ENCODE assay signal across 8 cellular contexts in the genomic region with DNA sequence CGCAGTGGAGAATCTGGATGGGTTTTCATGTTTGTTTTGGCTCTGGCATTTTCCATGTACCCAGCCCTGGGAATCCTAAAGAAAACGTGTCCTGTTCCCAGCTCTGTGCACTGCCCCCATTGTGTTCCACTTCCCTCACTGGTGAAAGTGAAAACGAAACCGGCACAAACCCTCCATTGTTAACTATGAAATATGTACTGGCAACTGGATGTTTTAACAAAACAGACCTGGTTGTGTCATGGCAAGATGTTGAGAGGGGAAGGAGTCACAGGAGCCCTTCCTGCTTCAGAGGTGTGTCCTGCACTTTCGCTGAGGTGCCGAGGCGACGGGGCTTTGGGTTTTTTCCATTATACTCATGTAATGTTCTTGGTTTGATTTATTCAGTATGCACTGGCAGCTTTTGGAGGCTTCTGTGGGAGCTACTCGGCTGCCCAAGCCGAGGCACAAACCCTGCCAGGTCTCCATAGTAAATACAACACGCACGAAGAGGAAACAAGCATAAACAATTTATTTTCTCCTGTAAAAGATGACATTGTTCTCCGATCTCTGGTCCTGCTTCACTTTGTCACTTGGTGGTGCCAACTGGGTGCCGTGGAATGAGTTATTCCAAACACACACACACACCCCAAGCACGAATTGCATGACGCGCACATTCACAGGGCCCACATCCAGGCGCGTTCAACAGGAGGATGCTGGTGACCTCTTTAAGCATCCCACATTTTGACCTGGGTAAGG.
DNase-seq lines count a peak whose midpoint lies in the region; ATAC-seq and TF ChIP-seq lines count a peak whose summit lies in the region.

No MANE protein-coding gene starts in this region.

- intact Hi-C loops in left colon (cut with DNase I, micrococcal nuclease): loop anchor here in 1 of 2 donors (10.0 kb wide), 1 partner anchor 117 kb away; a partner anchor contains a TSS

- TF ChIP-seq POLR2A in GM18951 (IDR thresholded peaks at IDR 0.05; ENCODE audit: extremely low read depth, insufficient read depth, insufficient read length): peak; percentile 22

- ATAC-seq in HG03378 (IDR thresholded peaks at IDR 0.05; ENCODE audit: unreplicated experiment): peak; percentile 68
- ATAC-seq in left colon: peak; percentile 88
- ATAC-seq in HG03442 (IDR thresholded peaks at IDR 0.05; ENCODE audit: unreplicated experiment): no peak

- in situ Hi-C loops in GM18951 (cut with MboI; ENCODE audit: low sequenced_read_pairs, unreplicated experiment): no loop called here

- peak; percentile 27 for DNase-seq in SW480 (ENCODE audit: low spot score)
- peak; percentile 86 for DNase-seq in astrocyte of the hippocampus (ENCODE audit: low read depth, low spot score)
- DNase-seq in left colon: peak; percentile 41 to 73
- DNase-seq in stimulated activated CD4-positive, alpha-beta T cell treated with anti-CD3 and anti-CD28 coated beads, Interleukin-2, amount 100 ng/mL, for 48 hours: peak; percentile 39 to 46
- no peak for DNase-seq in NCI-H446 (lab: John Stamatoyannopoulos, UW)

Comparison
In these comparisons a context has a peak if more than half of its experiments do, and no peak if none do; other contexts are left out.
1. DNase-seq: peak in SW480 (single experiment), astrocyte of the hippocampus (single experiment), left colon (2 of 2) and stimulated activated CD4-positive, alpha-beta T cell treated with anti-CD3 and anti-CD28 coated beads, Interleukin-2, amount 100 ng/mL, for 48 hours (2 of 2); none in NCI-H446 (0 of 2).